ENCODE assay signal across 29 cellular contexts in genomic region chr10:47414752-47415519, GRCh38. TPM values are rescaled to one million over a fixed set of nuclear protein-coding genes. Genes with fewer than 3 reads are reported as not detected.
"Had no signal": no experiment of that assay in that cellular context is flagged by ENCODE, and none has a peak within 500 bp of the region (broad histone marks: within the 10 kb centered on the region; RNA-seq: fewer than 3 reads in every experiment).

No MANE protein-coding gene starts in this region.

- H3K36me3 Mint-ChIP-seq: activated naive CD4-positive, alpha-beta T cell treated with anti-CD3 and anti-CD28 coated beads, Interleukin-2, amount 50 U/mL, for 24 hours; immature natural killer cell; type B pancreatic cell had no signal

- H3K4me1 Mint-ChIP-seq: activated B cell treated with CpG ODN at 0.5 μM for 24 hours; activated naive CD4-positive, alpha-beta T cell treated with anti-CD3 and anti-CD28 coated beads, Interleukin-2, amount 50 U/mL, for 24 hours; activated naive CD8-positive, alpha-beta T cell treated with anti-CD3 and anti-CD28 coated beads, Interleukin-2, amount 50 U/mL, for 24 hours; central memory CD8-positive, alpha-beta T cell; immature natural killer cell had no signal

- H3K27ac Mint-ChIP-seq: activated B cell treated with CpG ODN at 0.5 μM for 24 hours; activated naive CD4-positive, alpha-beta T cell treated with anti-CD3 and anti-CD28 coated beads, Interleukin-2, amount 50 U/mL, for 24 hours; activated naive CD8-positive, alpha-beta T cell treated with anti-CD3 and anti-CD28 coated beads, Interleukin-2, amount 50 U/mL, for 24 hours; immature natural killer cell; T-helper 2 cell treated with Interferon-gamma antibody and Interleukin-4, amounts not matched to agents 5 μg/mL and 100 μg/mL, for 36 hours; type B pancreatic cell had no signal

- H3K4me3 Mint-ChIP-seq: activated B cell treated with CpG ODN at 0.5 μM for 24 hours; activated naive CD4-positive, alpha-beta T cell treated with anti-CD3 and anti-CD28 coated beads, Interleukin-2, amount 50 U/mL, for 24 hours; activated naive CD8-positive, alpha-beta T cell treated with anti-CD3 and anti-CD28 coated beads, Interleukin-2, amount 50 U/mL, for 24 hours; central memory CD8-positive, alpha-beta T cell; immature natural killer cell; T-helper 2 cell treated with Interferon-gamma antibody and Interleukin-4, amounts not matched to agents 5 μg/mL and 100 μg/mL, for 36 hours; type B pancreatic cell had no signal

- H3K4me1 ChIP-seq: breast epithelium, esophagus muscularis mucosa, foreskin keratinocyte, heart left ventricle, parathyroid adenoma, vagina had no signal

- H3K9me3 ChIP-seq: breast epithelium, esophagus muscularis mucosa, heart left ventricle, thoracic aorta, vagina had no signal

- H3K27me3 ChIP-seq: breast epithelium, foreskin keratinocyte, heart left ventricle, vagina had no signal

- H3K36me3 ChIP-seq: breast epithelium, esophagus muscularis mucosa, heart left ventricle, thoracic aorta, vagina had no signal

- H3K9me3 Mint-ChIP-seq: activated B cell treated with CpG ODN at 0.5 μM for 24 hours; activated naive CD4-positive, alpha-beta T cell treated with anti-CD3 and anti-CD28 coated beads, Interleukin-2, amount 50 U/mL, for 24 hours; activated naive CD8-positive, alpha-beta T cell treated with anti-CD3 and anti-CD28 coated beads, Interleukin-2, amount 50 U/mL, for 24 hours; central memory CD8-positive, alpha-beta T cell; immature natural killer cell; T-helper 2 cell treated with Interferon-gamma antibody and Interleukin-4, amounts not matched to agents 5 μg/mL and 100 μg/mL, for 36 hours; type B pancreatic cell had no signal

- H3K27me3 Mint-ChIP-seq: activated B cell treated with CpG ODN at 0.5 μM for 24 hours; activated naive CD4-positive, alpha-beta T cell treated with anti-CD3 and anti-CD28 coated beads, Interleukin-2, amount 50 U/mL, for 24 hours; activated naive CD8-positive, alpha-beta T cell treated with anti-CD3 and anti-CD28 coated beads, Interleukin-2, amount 50 U/mL, for 24 hours; central memory CD8-positive, alpha-beta T cell; type B pancreatic cell had no signal

- H3K4me3 ChIP-seq: breast epithelium, esophagus muscularis mucosa, heart left ventricle, lung, thoracic aorta, vagina had no signal

- DNase-seq: activated B cell treated with CpG ODN at 0.5 μM for 24 hours; activated CD4-positive, alpha-beta T cell treated with anti-CD3 and anti-CD28 coated beads, Interleukin-2, amount 50 U/mL, for 1 hour; activated CD8-positive, alpha-beta memory T cell treated with anti-CD3 and anti-CD28 coated beads, Interleukin-2, amount 50 U/mL, for 4 hours; activated naive CD8-positive, alpha-beta T cell treated with anti-CD3 and anti-CD28 coated beads, Interleukin-2, amount 50 U/mL, for 24 hours; activated T-cell treated with anti-CD3 and anti-CD28 coated beads, Interleukin-2, amount 50 U/mL, for 1 hour; amygdala; dermis blood vessel endothelial cell; effector CD4-positive, alpha-beta T cell; foreskin keratinocyte; heart left ventricle; hypothalamus; immature natural killer cell; mesendoderm; nucleus accumbens; stimulated activated CD4-positive, alpha-beta T cell treated with anti-CD3 and anti-CD28 coated beads, Interleukin-2, amount 100 ng/mL, for 48 hours; stimulated activated naive CD8-positive, alpha-beta T cell treated with anti-CD3 and anti-CD28 coated beads, Interleukin-15, Interleukin-2, amounts not matched to agents 100 U/mL and 50 U/mL, for 24 hours; T-helper 1 cell had no signal

- H3K27ac ChIP-seq: breast epithelium, esophagus muscularis mucosa, foreskin keratinocyte, heart left ventricle, parathyroid adenoma, thoracic aorta, vagina had no signal

- ATAC-seq: right cardiac atrium had no signal

RNA-seq across cellular contexts. Expression of gene ZNF488, which starts 30.8 kb away (rescaled TPM):
- total RNA-seq: activated B cell treated with CpG ODN at 0.5 μM for 24 hours, pulmonary artery endothelial cell, right cardiac atrium, thoracic aorta, vagina had no signal
- polyA plus RNA-seq: immature natural killer cell had no signal
